11 cellular contexts compared by ENCODE assay signal in genomic region chr2:205714789-205715411, GRCh38. TPM values are rescaled to one million over a fixed set of nuclear protein-coding genes. Genes with fewer than 3 reads are reported as not detected.
DNase-seq lines count a peak whose midpoint lies in the region; ATAC-seq and TF ChIP-seq lines count a peak whose summit lies in the region.
"Had no signal": no experiment of that assay in that cellular context is flagged by ENCODE, and none has a peak within 500 bp of the region (broad histone marks: within the 10 kb centered on the region; RNA-seq: fewer than 3 reads in every experiment).

No MANE protein-coding gene starts in this region.

- H3K4me3 Mint-ChIP-seq in neural progenitor cell, result no peak overlapping the region
- H3K4me3 Mint-ChIP-seq in activated naive CD4-positive, alpha-beta T cell treated with anti-CD3 and anti-CD28 coated beads for 36 hours, result no peak overlapping the region
- H3K4me3 Mint-ChIP-seq: CD4-positive, alpha-beta T cell had no signal

- H3K27me3 Mint-ChIP-seq in neural progenitor cell (ENCODE audit: insufficient read depth, low read depth), result peaks cover 40% of the 10 kb centered on the region
- peaks cover 3% of the 10 kb centered on the region for H3K27me3 Mint-ChIP-seq in activated naive CD4-positive, alpha-beta T cell treated with anti-CD3 and anti-CD28 coated beads for 36 hours (ENCODE audit: low read depth)

- H4K20me1 ChIP-seq in neural progenitor cell (ENCODE audit: low read depth), result no peaks in the 10 kb centered on the region

- H3K4me3 ChIP-seq in AG04450 (ENCODE audit: low read depth, low read length) (no peak overlapping the region), neural progenitor cell (no peak overlapping the region)

- ATAC-seq in HG02938 (IDR thresholded peaks at IDR 0.05; ENCODE audit: unreplicated experiment) (peak; percentile 16), HG03025 (IDR thresholded peaks at IDR 0.05; ENCODE audit: low FRiP score, unreplicated experiment) (no peak)

- intact Hi-C loops in activated naive CD4-positive, alpha-beta T cell treated with anti-CD3 and anti-CD28 coated beads for 36 hours (cut with micrococcal nuclease), result no loop called here

- H3K4me1 ChIP-seq in neural progenitor cell, result peaks cover 67% of the 10 kb centered on the region

- H3K79me2 ChIP-seq in neural progenitor cell (ENCODE audit: low read depth), result peaks cover 4% of the 10 kb centered on the region

- CTCF ChIA-PET in AG04450 (lab: Charles Lee), result interaction anchor here (1.0 to 1.1 kb wide), 2 partner anchors 8 to 211 kb away, joined by 3 to 4 read pairs; no protein-coding TSS in a partner anchor
- CTCF ChIA-PET in activated naive CD4-positive, alpha-beta T cell treated with anti-CD3 and anti-CD28 coated beads for 36 hours (lab: Charles Lee), result no interaction called here

- no peak overlapping the region for H2AFZ ChIP-seq in neural progenitor cell (replicated peaks)

- H3K9me3 ChIP-seq in AG04450 (ENCODE audit: control insufficient read depth, insufficient read depth, low read length) (no peaks in the 10 kb centered on the region), neural progenitor cell (ENCODE audit: low read depth) (no peaks in the 10 kb centered on the region)

- H3K27ac ChIP-seq in AG04450 (ENCODE audit: low read depth, low read length) (peak overlapping the region; percentile 74), cingulate gyrus (ENCODE audit: low read depth, low read length) (peak overlapping the region; percentile 42), neural progenitor cell (peak overlapping the region; percentile 40)

- POLR2A ChIA-PET in AG04450 (lab: Yijun Ruan, JAX), result interaction anchor here (0.8 to 1.7 kb wide), 3 partner anchors 8 to 29 kb away, joined by 3 to 4 read pairs (median 3); no protein-coding TSS in a partner anchor

- no peaks in the 10 kb centered on the region for H3K9me3 Mint-ChIP-seq in neural progenitor cell
- no peaks in the 10 kb centered on the region for H3K9me3 Mint-ChIP-seq in activated naive CD4-positive, alpha-beta T cell treated with anti-CD3 and anti-CD28 coated beads for 36 hours
- H3K9me3 Mint-ChIP-seq: CD4-positive, alpha-beta T cell had no signal

- peak overlapping the region; percentile 62 for H3K4me2 ChIP-seq in neural progenitor cell

- H3K27ac Mint-ChIP-seq in neural progenitor cell, result peak overlapping the region; percentile 9
- no peak overlapping the region for H3K27ac Mint-ChIP-seq in activated naive CD4-positive, alpha-beta T cell treated with anti-CD3 and anti-CD28 coated beads for 36 hours
- H3K27ac Mint-ChIP-seq: CD4-positive, alpha-beta T cell had no signal

- TF ChIP-seq CTCF in AG04450 (IDR thresholded peaks at IDR 0.05; ENCODE audit: low read depth, low read length) (no peak), neural progenitor cell (IDR thresholded peaks at IDR 0.05) (no peak), GM13977 (IDR thresholded peaks at IDR 0.05; ENCODE audit: extremely low read depth, insufficient read depth, missing control alignments) (no peak)

- H3K9ac ChIP-seq in neural progenitor cell, result no peak overlapping the region

- no peaks in the 10 kb centered on the region for H3K27me3 ChIP-seq in AG04450 (ENCODE audit: control insufficient read depth, insufficient read depth, low read length)
- H3K27me3 ChIP-seq in neural progenitor cell, result no peaks in the 10 kb centered on the region

- no peak for DNase-seq in AG04450 (ENCODE audit: low read depth, low spot score)
- no peak for DNase-seq in neural progenitor cell (ENCODE audit: low spot score)
- DNase-seq in activated naive CD4-positive, alpha-beta T cell treated with anti-CD3 and anti-CD28 coated beads for 36 hours, result no peak
- DNase-seq in GM13977 (ENCODE audit: low spot score), result no peak
- DNase-seq in COLO829 (ENCODE audit: low spot score), result no peak
- DNase-seq: CD4-positive, alpha-beta T cell; NCI-H526; stimulated activated CD4-positive, alpha-beta T cell treated with anti-CD3 and anti-CD28 coated beads, Interleukin-4, amount 100 ng/mL, for 4 hours had no signal

- no peaks in the 10 kb centered on the region for H3K36me3 Mint-ChIP-seq in neural progenitor cell
- H3K36me3 Mint-ChIP-seq in activated naive CD4-positive, alpha-beta T cell treated with anti-CD3 and anti-CD28 coated beads for 36 hours (ENCODE audit: low read depth), result no peaks in the 10 kb centered on the region

- H3K4me1 Mint-ChIP-seq in neural progenitor cell, result peaks cover 90% of the 10 kb centered on the region
- peaks cover 6% of the 10 kb centered on the region for H3K4me1 Mint-ChIP-seq in activated naive CD4-positive, alpha-beta T cell treated with anti-CD3 and anti-CD28 coated beads for 36 hours (ENCODE audit: low read depth)

- in situ Hi-C loops in GM13977 (cut with MboI; ENCODE audit: low pct_unique_long_range_greater_than_20kb, low sequenced_read_pairs, unreplicated experiment), result no loop called here

- H3F3A ChIP-seq in neural progenitor cell (ENCODE audit: low read depth), result peaks cover 51% of the 10 kb centered on the region

- H3K36me3 ChIP-seq in neural progenitor cell, result no peaks in the 10 kb centered on the region

RNA-seq across cellular contexts. Expression of gene NRP2, which starts 32.6 kb away (rescaled TPM):
- 106 and 114 TPM in 2 replicates for polyA plus RNA-seq in AG04450 (2011; rRNA removed)
- polyA minus RNA-seq in AG04450 (2011; rRNA and poly(A)+ RNA removed), result 127 and 153 TPM in 2 replicates
- total RNA-seq in neural progenitor cell (ENCODE audit: low replicate concordance), result 27.8 and 32.0 TPM in 2 replicates
- 1 to 10 TPM; 2.5 to 2.8 TPM for total RNA-seq in activated naive CD4-positive, alpha-beta T cell treated with anti-CD3 and anti-CD28 coated beads for 36 hours
